ENCODE assay signal across 15 cellular contexts in genomic region chr14:44658389-44658696, GRCh38.
A peak's percentile ranks its signal among the peaks of the same experiment; 100 is the strongest.
DNase-seq lines count a peak whose midpoint lies in the region; ATAC-seq and TF ChIP-seq lines count a peak whose summit lies in the region.
"Had no signal": no experiment of that assay in that cellular context is flagged by ENCODE, and none has a peak within 500 bp of the region (broad histone marks: within the 10 kb centered on the region; RNA-seq: fewer than 3 reads in every experiment).

No MANE protein-coding gene starts in this region.

- intact Hi-C loops in lower leg skin (cut with DNase I; ENCODE audit: low total_unique reads) = no loop called here
- intact Hi-C loops in PC-9 (cut with micrococcal nuclease; ENCODE audit: unreplicated experiment) = no loop called here

- H3K27me3 Mint-ChIP-seq in neural progenitor cell (ENCODE audit: insufficient read depth, low read depth) (no peaks in the 10 kb centered on the region), immature natural killer cell (ENCODE audit: low read depth in 3 of 3) (peaks cover 0 to 2% (median 0%) of the 10 kb centered on the region in 3 donors)
- H3K27me3 Mint-ChIP-seq: CD4-positive, alpha-beta memory T cell had no signal

- H3K4me3 Mint-ChIP-seq in neural progenitor cell = no peak overlapping the region
- no peak overlapping the region for H3K4me3 Mint-ChIP-seq in immature natural killer cell
- H3K4me3 Mint-ChIP-seq: CD4-positive, alpha-beta memory T cell; GM23338; HFFc6 had no signal

- H3K4me2 ChIP-seq in neural progenitor cell (no peak overlapping the region), PC-9 (no peak overlapping the region)
- H3K4me2 ChIP-seq: GM23338 had no signal

- H3K79me2 ChIP-seq in neural progenitor cell (ENCODE audit: low read depth) = no peaks in the 10 kb centered on the region
- no peaks in the 10 kb centered on the region for H3K79me2 ChIP-seq in PC-9 (ENCODE audit: low read depth)

- H3K27me3 ChIP-seq in neural progenitor cell (no peaks in the 10 kb centered on the region), PC-9 (ENCODE audit: insufficient read depth, low read depth) (no peaks in the 10 kb centered on the region)

- peak overlapping the region; percentile 9 for H2AFZ ChIP-seq in neural progenitor cell (replicated peaks)
- H2AFZ ChIP-seq in PC-9 = no peak overlapping the region
- H2AFZ ChIP-seq: GM23338 had no signal

- H3K9me2 ChIP-seq in PC-9 (ENCODE audit: insufficient read depth) = no peaks in the 10 kb centered on the region; the same call in 1 of the 2 replicates

- CTCF ChIA-PET in PC-9 (lab: Charles Lee) = no interaction called here

- 53 to 68% methylated on average over 1 of the region's 1 CpG for WGBS in lower leg skin, 2 donors

- H3K4me1 Mint-ChIP-seq in neural progenitor cell (peaks cover 3% of the 10 kb centered on the region), immature natural killer cell (peaks cover 5 to 13% of the 10 kb centered on the region in 2 donors)
- H3K4me1 Mint-ChIP-seq: GM23338 had no signal

- ATAC-seq in left lobe of liver = peak; percentile 65

- DNase-seq in NCI-H2107 treated with DMSO at 0.1 percent for 48 hours (lab: John Stamatoyannopoulos, UW; ENCODE audit: unreplicated experiment) = peak; percentile 57
- DNase-seq in NCI-H2107 (lab: John Stamatoyannopoulos, UW) = no peak
- no peak for DNase-seq in left lobe of liver (ENCODE audit: low spot score)
- DNase-seq in neural progenitor cell (ENCODE audit: low spot score) = no peak
- no peak for DNase-seq in lower leg skin (ENCODE audit: low spot score in 2 of 2)
- DNase-seq in immature natural killer cell = no peak
- no peak for DNase-seq in PC-9
- DNase-seq: C1 segment of cervical spinal cord; Calu3; CD4-positive, alpha-beta memory T cell; GF-D8; HFFc6 had no signal

- BruUV-seq in PC-9 (replicated peaks; lab: Mats Ljungman, UMichigan) = no TSS peak

- H3K9me3 ChIP-seq in neural progenitor cell (ENCODE audit: low read depth) (no peaks in the 10 kb centered on the region), PC-9 (ENCODE audit: insufficient read depth, low read depth) (no peaks in the 10 kb centered on the region)
- H3K9me3 ChIP-seq: HAP-1 had no signal

- H3K36me3 Mint-ChIP-seq in neural progenitor cell (no peaks in the 10 kb centered on the region), immature natural killer cell (no peaks in the 10 kb centered on the region)
- H3K36me3 Mint-ChIP-seq: CD4-positive, alpha-beta memory T cell had no signal

- POLR2A ChIA-PET in PC-9 (lab: Charles Lee; ENCODE audit: unreplicated experiment) = no interaction called here

- H3F3A ChIP-seq in neural progenitor cell (ENCODE audit: low read depth) = no peaks in the 10 kb centered on the region
- no peaks in the 10 kb centered on the region for H3F3A ChIP-seq in PC-9 (ENCODE audit: insufficient read depth, low read depth)

- H3K4me3 ChIP-seq in neural progenitor cell (no peak overlapping the region), lower leg skin (ENCODE audit: low read depth, poor library complexity, severe bottlenecking) (no peak overlapping the region), PC-9 (no peak overlapping the region)
- H3K4me3 ChIP-seq: GM23338, HAP-1 had no signal

- H3K4me1 ChIP-seq in neural progenitor cell (no peaks in the 10 kb centered on the region), PC-9 (replicated peaks; ENCODE audit: insufficient read depth) (no peaks in the 10 kb centered on the region)
- H3K4me1 ChIP-seq: HAP-1 had no signal

- no peak overlapping the region for H3K9ac ChIP-seq in neural progenitor cell

- no peaks in the 10 kb centered on the region for H3K36me3 ChIP-seq in neural progenitor cell
- no peaks in the 10 kb centered on the region for H3K36me3 ChIP-seq in PC-9 (ENCODE audit: low read depth)
- H3K36me3 ChIP-seq: HAP-1 had no signal

- TF ChIP-seq POLR2A in lower leg skin (IDR thresholded peaks at IDR 0.05) = no peak

- H3K27ac Mint-ChIP-seq in neural progenitor cell (no peak overlapping the region), immature natural killer cell (no peak overlapping the region)
- H3K27ac Mint-ChIP-seq: CD4-positive, alpha-beta memory T cell; GM23338; HFFc6 had no signal

- H3K27ac ChIP-seq in neural progenitor cell = no peak overlapping the region
- H3K27ac ChIP-seq in PC-9 = no peak overlapping the region
- H3K27ac ChIP-seq: 22Rv1 had no signal

- no peaks in the 10 kb centered on the region for H4K20me1 ChIP-seq in neural progenitor cell (ENCODE audit: low read depth)
- H4K20me1 ChIP-seq in PC-9 (ENCODE audit: insufficient read depth) = no peaks in the 10 kb centered on the region

- H3K9me3 Mint-ChIP-seq in neural progenitor cell (no peaks in the 10 kb centered on the region), immature natural killer cell (peaks cover 0 to 14% (median 0%) of the 10 kb centered on the region in 6 donors)
- H3K9me3 Mint-ChIP-seq: CD4-positive, alpha-beta memory T cell; GM23338 had no signal

- TF ChIP-seq CTCF in neural progenitor cell (IDR thresholded peaks at IDR 0.05) = no peak
- TF ChIP-seq CTCF in lower leg skin (IDR thresholded peaks at IDR 0.05) = no peak
- no peak for TF ChIP-seq CTCF in PC-9 (conservative IDR thresholded peaks at IDR 0.05)
